Comparison of ENCODE assay signal across 19 cellular contexts in the genomic region with DNA sequence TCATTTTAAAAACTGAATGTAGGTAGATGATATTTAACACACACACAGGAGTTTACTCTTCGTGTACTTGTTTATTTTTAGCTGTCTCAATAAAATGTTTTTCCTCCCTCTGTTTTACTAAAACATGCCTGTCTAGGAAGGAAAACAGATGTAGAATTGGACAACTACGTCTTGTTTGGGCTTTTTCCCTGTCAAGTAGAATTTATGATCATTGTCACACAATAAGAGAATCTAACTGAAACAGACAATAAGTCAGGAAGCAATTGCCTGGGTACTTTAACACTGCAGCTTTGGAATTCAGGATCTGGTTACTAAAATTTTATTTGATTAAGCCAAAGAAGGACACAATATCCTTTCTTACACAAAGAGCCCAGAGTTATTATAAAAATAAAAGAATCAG.
"Had no signal": no experiment of that assay in that cellular context is flagged by ENCODE, and none has a peak within 500 bp of the region (broad histone marks: within the 10 kb centered on the region; RNA-seq: fewer than 3 reads in every experiment).

No MANE protein-coding gene starts in this region.

- FAIRE-seq: bronchial epithelial cell, keratinocyte, urothelium cell line had no signal

- DNase-seq: activated CD4-positive, CD25-positive, alpha-beta regulatory T cell treated with anti-CD3 and anti-CD28 coated beads, Interleukin-2, amount 50 U/mL, for 72 hours; activated naive CD4-positive, alpha-beta T cell treated with anti-CD3 and anti-CD28 coated beads, Interleukin-2, amount 10 ng/mL, durations not matched to agents 7 days and 5 days; activated T-cell treated with anti-CD3 and anti-CD28 coated beads, Interleukin-2, amount 50 U/mL, for 1 hour; dorsolateral prefrontal cortex; hippocampal formation; left ventricle myocardium inferior; mucosa of descending colon; naive thymus-derived CD4-positive, alpha-beta T cell; retina; stimulated activated CD4-positive, alpha-beta T cell treated with anti-CD3 and anti-CD28 coated beads, Interleukin-15, amount 100 ng/mL, for 24 hours; stimulated activated CD4-positive, alpha-beta T cell treated with anti-CD3 and anti-CD28 coated beads, Interleukin-4, amount 100 ng/mL, for 1 hour; stimulated activated naive B cell treated with anti-CD40 and anti-IgM and Interleukin-4, amounts not matched to agents 10 μg/mL and 1 μg/mL and 100 μg/mL, for 72 hours; T1000; tibial artery had no signal

- H3K4me3 ChIP-seq: ascending aorta, left ventricle myocardium inferior, mucosa of descending colon, tibial artery had no signal

- H3K79me2 ChIP-seq: parathyroid adenoma had no signal

- H3K27me3 ChIP-seq: ascending aorta, tibial artery had no signal

- ATAC-seq: mucosa of descending colon; naive thymus-derived CD4-positive, alpha-beta T cell; stimulated activated naive B cell treated with anti-CD40 and anti-IgM and Interleukin-4, amounts not matched to agents 10 μg/mL and 1 μg/mL and 100 μg/mL, for 72 hours had no signal

- H3K36me3 ChIP-seq: ascending aorta, left ventricle myocardium inferior, tibial artery had no signal

- H3K9me3 ChIP-seq: ascending aorta, left ventricle myocardium inferior, mucosa of descending colon, tibial artery had no signal

- H3K4me1 ChIP-seq: ascending aorta, parathyroid adenoma, tibial artery had no signal

- H2AFZ ChIP-seq: parathyroid adenoma had no signal

- H3K9ac ChIP-seq: parathyroid adenoma had no signal

- H3K27ac ChIP-seq: ascending aorta, left ventricle myocardium inferior, parathyroid adenoma, tibial artery had no signal
